ENCODE assay signal across 9 cellular contexts in genomic region chr19:1567116-1567847, GRCh38. TPM values are rescaled to one million over a fixed set of nuclear protein-coding genes. Genes with fewer than 3 reads are reported as not detected.
A peak's percentile ranks its signal among the peaks of the same experiment; 100 is the strongest.
DNase-seq lines count a peak whose midpoint lies in the region; ATAC-seq, FAIRE-seq and TF ChIP-seq lines count a peak whose summit lies in the region.
"Had no signal": no experiment of that assay in that cellular context is flagged by ENCODE, and none has a peak within 500 bp of the region (broad histone marks: within the 10 kb centered on the region; RNA-seq: fewer than 3 reads in every experiment).

No MANE protein-coding gene starts in this region.

- H4K20me1 ChIP-seq in HepG2 (ENCODE audit: insufficient read depth, low read length): 0 out of 2 replicates have a peak, but pooled peaks cover 6% of the 10 kb centered on the region

- ATAC-seq in HG03432 (IDR thresholded peaks at IDR 0.05; ENCODE audit: unreplicated experiment) (peak; percentile 28), HepG2 (peak; percentile 43), upper lobe of right lung (no peak), GM21381 (IDR thresholded peaks at IDR 0.05; ENCODE audit: unreplicated experiment) (no peak), GM21619 (IDR thresholded peaks at IDR 0.05; ENCODE audit: unreplicated experiment) (no peak)

- H3K36me3 ChIP-seq in breast epithelium (no peaks in the 10 kb centered on the region), HepG2 (replicated peaks in 1 of 2; ENCODE audit: control insufficient read depth in 1 of 2, insufficient read depth in 2 of 2, low read length in 2 of 2) (peaks cover 0 to 3% of the 10 kb centered on the region in 2 experiments; a peak in 3 of 5 replicates), upper lobe of right lung (no peaks in the 10 kb centered on the region)

- H3K9me3 ChIP-seq in breast epithelium: no peaks in the 10 kb centered on the region
- no peaks in the 10 kb centered on the region for H3K9me3 ChIP-seq in HepG2 (ENCODE audit: low read length)
- no peaks in the 10 kb centered on the region for H3K9me3 ChIP-seq in upper lobe of right lung

- H3K79me2 ChIP-seq in HepG2 (ENCODE audit: insufficient read depth, low read length): peaks cover 11% of the 10 kb centered on the region

- H3K4me3 ChIP-seq in breast epithelium (peak overlapping the region; percentile 71 to 80 (median 73)), HepG2 (replicated peaks in 1 of 3; ENCODE audit: insufficient read depth in 1 of 3, low read depth in 2 of 3, low read length in 3 of 3) (peak overlapping the region; percentile 72 to 81 (median 75); a peak in 5 of 6 replicates), upper lobe of right lung (peak overlapping the region; percentile 65)

- TF ChIP-seq EP300 in HepG2 (IDR thresholded peaks at IDR 0.05; ENCODE audit: low read depth in 2 of 2, low read length in 2 of 2): no peak
- no peak for TF ChIP-seq EP300 in HepG2 (CRISPR knock-in tag; IDR thresholded peaks at IDR 0.05; ENCODE audit: borderline replicate concordance)

- H2AFZ ChIP-seq in HepG2 (ENCODE audit: low read length): no peak overlapping the region

- intact Hi-C loops in breast epithelium (cut with DNase I; ENCODE audit: low total_unique reads): no loop called here
- intact Hi-C loops in HepG2 (cut with micrococcal nuclease; ENCODE audit: unreplicated experiment): loop anchor here (2.0 kb wide), 1 partner anchor 20 kb away; no protein-coding TSS in a partner anchor
- intact Hi-C loops in upper lobe of right lung (cut with DNase I): no loop called here

- H3K27me3 ChIP-seq in breast epithelium (no peaks in the 10 kb centered on the region), HepG2 (ENCODE audit: control insufficient read depth in 1 of 2, insufficient read depth in 2 of 2, low read length in 2 of 2) (peaks cover 0 to 8% of the 10 kb centered on the region in 2 experiments; a peak in 2 of 5 replicates), upper lobe of right lung (no peaks in the 10 kb centered on the region)

- in situ Hi-C loops in HepG2 (cut with HindIII; ENCODE audit: extremely low pct_ligation_motif_present, low pct_unique_long_range_greater_than_20kb): no loop called here

- H3K27ac ChIP-seq in 22Rv1: peak overlapping the region; percentile 71
- H3K27ac ChIP-seq in breast epithelium: peak overlapping the region; percentile 89 to 92
- H3K27ac ChIP-seq in HepG2 (ENCODE audit: extremely low read length, insufficient read depth, low read length): no peak overlapping the region
- peak overlapping the region; percentile 78 for H3K27ac ChIP-seq in upper lobe of right lung

- DNase-seq in breast epithelium (ENCODE audit: low spot score in 2 of 2): peak in 1 of 2 donors; percentile 31
- no peak for DNase-seq in HepG2 (ENCODE audit: low spot score)
- peak; percentile 74 for DNase-seq in upper lobe of right lung
- DNase-seq in ureter (ENCODE audit: low spot score): no peak

- peak overlapping the region; percentile 74 for H3K9ac ChIP-seq in HepG2 (ENCODE audit: insufficient read depth, low read depth, low read length)

- WGBS in HepG2 (ENCODE audit: low lambda C conversion rate): 2% methylated on average over 10 of the region's 108 CpGs

- POLR2A ChIA-PET in HepG2 (lab: Yijun Ruan, JAX): no interaction called here

- H3K4me2 ChIP-seq in HepG2 (ENCODE audit: low read depth, low read length): peak overlapping the region; percentile 76

- FAIRE-seq in HepG2 (lab: Jason Lieb, UNC): no peak
- FAIRE-seq: colon had no signal

- TF ChIP-seq RAD21 in HepG2 (CRISPR knock-in tag; IDR thresholded peaks at IDR 0.05): no peak

- CTCF ChIA-PET in HepG2 (lab: Yijun Ruan, JAX; ENCODE audit: low intra/inter-chr PET ratio, low total read pairs): no interaction called here

- TF ChIP-seq POLR2A in breast epithelium (IDR thresholded peaks at IDR 0.05) (no peak), HepG2 (IDR thresholded peaks at IDR 0.05; ENCODE audit: insufficient read depth in 1 of 2, low read depth in 2 of 2, low read length in 2 of 2) (no peak)

- BruUV-seq in HepG2 (replicated peaks; lab: Mats Ljungman, UMichigan): TSS peak; percentile 50

- TF ChIP-seq CTCF in 22Rv1 (IDR thresholded peaks at IDR 0.05): no peak
- no peak for TF ChIP-seq CTCF in breast epithelium (IDR thresholded peaks at IDR 0.05)
- no peak for TF ChIP-seq CTCF in HepG2 (CRISPR knock-in tag; IDR thresholded peaks at IDR 0.05)
- TF ChIP-seq CTCF in upper lobe of right lung (IDR thresholded peaks at IDR 0.05): no peak

- H3K4me1 ChIP-seq in breast epithelium: peaks cover 0 to 6% of the 10 kb centered on the region in 2 donors
- peaks cover 13% of the 10 kb centered on the region for H3K4me1 ChIP-seq in HepG2 (ENCODE audit: insufficient read depth, low read length)
- peaks cover 4% of the 10 kb centered on the region for H3K4me1 ChIP-seq in upper lobe of right lung

RNA-seq across cellular contexts. Expression of gene MEX3D, which starts 0.8 kb away (rescaled TPM):
- 10 to 100 TPM; 12.5 to 14.3 (median 12.6) TPM for total RNA-seq in breast epithelium
- 10.2 and 17.1 TPM in 2 replicates for total RNA-seq in HepG2 (2016; rRNA removed; fragmentation: Illumina TruSeq; extraction: Trizol)
- total RNA-seq in HepG2 (2016; cell fraction: cytosol; rRNA removed; fragmentation: Illumina TruSeq; extraction: Trizol; ENCODE audit: low read depth): 10.6 and 10.7 TPM in 2 replicates
- 10.3 and 17.0 TPM in 2 replicates for total RNA-seq in HepG2 (2016; cell fraction: insoluble cytoplasmic fraction; rRNA removed; fragmentation: Illumina TruSeq; extraction: Trizol)
- 27.7 and 29.2 TPM in 2 replicates for total RNA-seq in HepG2 (2016; cell fraction: membrane; rRNA removed; fragmentation: Illumina TruSeq; extraction: Trizol)
- total RNA-seq in HepG2 (2016; cell fraction: nucleus; rRNA removed; fragmentation: Illumina TruSeq; extraction: Trizol): 4.7 and 6.4 TPM in 2 replicates
- polyA plus RNA-seq in HepG2 (2011; rRNA removed): 3.6 and 5.8 TPM in 2 replicates
- polyA plus RNA-seq in HepG2 (2011; cell fraction: cytosol; rRNA removed): 5.0 and 10.1 TPM in 2 replicates
- 6.6 and 7.0 TPM in 2 replicates for polyA plus RNA-seq in HepG2 (2011; cell fraction: nucleus; rRNA removed)
- 5.7 and 7.1 TPM in 2 replicates for polyA plus RNA-seq in HepG2 (2012)
- 9.6 and 10.4 TPM in 2 replicates for polyA plus RNA-seq in HepG2 (2016; cell fraction: cytosol; fragmentation: Illumina TruSeq; extraction: Trizol; ENCODE audit: low read depth)
- 15.4 and 15.7 TPM in 2 replicates for polyA plus RNA-seq in HepG2 (2016; cell fraction: insoluble cytoplasmic fraction; fragmentation: Illumina TruSeq; extraction: Trizol; ENCODE audit: low read depth)
- polyA plus RNA-seq in HepG2 (2016; cell fraction: membrane; fragmentation: Illumina TruSeq; extraction: Trizol; ENCODE audit: low read depth): 19.9 and 23.7 TPM in 2 replicates
- 10.8 and 12.5 TPM in 2 replicates for polyA plus RNA-seq in HepG2 (2016; cell fraction: nucleus; fragmentation: Illumina TruSeq; extraction: Trizol; ENCODE audit: insufficient read depth, low read depth)
- polyA minus RNA-seq in HepG2 (2011; rRNA and poly(A)+ RNA removed; ENCODE audit: low replicate concordance): 6.0 and 19.1 TPM in 2 replicates
- polyA minus RNA-seq in HepG2 (2011; cell fraction: cytosol; rRNA and poly(A)+ RNA removed): 19.3 and 20.6 TPM in 2 replicates
- 3.0 TPM in 2 replicates for polyA minus RNA-seq in HepG2 (2011; cell fraction: nucleus; rRNA and poly(A)+ RNA removed)
- total RNA-seq in upper lobe of right lung: 25.3 TPM
- 21.7 TPM for total RNA-seq in ureter

RNA-seq across cellular contexts. Expression of gene MBD3, which starts 25.4 kb away (rescaled TPM):
- total RNA-seq in breast epithelium (10 to 100 TPM; 51.8 to 71.3 (median 70.8) TPM), HepG2 (2016; rRNA removed; fragmentation: Illumina TruSeq; extraction: Trizol) (58.9 and 76.9 TPM in 2 replicates), upper lobe of right lung (78.7 TPM), ureter (60.7 TPM)
- 18.4 and 19.5 TPM in 2 replicates for total RNA-seq in HepG2 (2016; cell fraction: cytosol; rRNA removed; fragmentation: Illumina TruSeq; extraction: Trizol; ENCODE audit: low read depth)
- total RNA-seq in HepG2 (2016; cell fraction: insoluble cytoplasmic fraction; rRNA removed; fragmentation: Illumina TruSeq; extraction: Trizol): 59.4 and 81.3 TPM in 2 replicates
- total RNA-seq in HepG2 (2016; cell fraction: membrane; rRNA removed; fragmentation: Illumina TruSeq; extraction: Trizol): 58.1 and 59.8 TPM in 2 replicates
- 37.4 and 41.1 TPM in 2 replicates for total RNA-seq in HepG2 (2016; cell fraction: nucleus; rRNA removed; fragmentation: Illumina TruSeq; extraction: Trizol)
- 21.2 and 32.4 TPM in 2 replicates for polyA plus RNA-seq in HepG2 (2011; rRNA removed)
- polyA plus RNA-seq in HepG2 (2011; cell fraction: cytosol; rRNA removed): 25.5 and 43.1 TPM in 2 replicates
- polyA plus RNA-seq in HepG2 (2011; cell fraction: nucleus; rRNA removed): 88.4 and 96.9 TPM in 2 replicates
- 21.4 and 34.5 TPM in 2 replicates for polyA plus RNA-seq in HepG2 (2012)
- 19.9 and 20.7 TPM in 2 replicates for polyA plus RNA-seq in HepG2 (2016; cell fraction: cytosol; fragmentation: Illumina TruSeq; extraction: Trizol; ENCODE audit: low read depth)
- 57.2 and 62.2 TPM in 2 replicates for polyA plus RNA-seq in HepG2 (2016; cell fraction: insoluble cytoplasmic fraction; fragmentation: Illumina TruSeq; extraction: Trizol; ENCODE audit: low read depth)
- 39.6 and 43.3 TPM in 2 replicates for polyA plus RNA-seq in HepG2 (2016; cell fraction: membrane; fragmentation: Illumina TruSeq; extraction: Trizol; ENCODE audit: low read depth)
- polyA plus RNA-seq in HepG2 (2016; cell fraction: nucleus; fragmentation: Illumina TruSeq; extraction: Trizol; ENCODE audit: insufficient read depth, low read depth): 100 and 109 TPM in 2 replicates
- polyA minus RNA-seq in HepG2 (2011; rRNA and poly(A)+ RNA removed; ENCODE audit: low replicate concordance): 65.5 and 79.2 TPM in 2 replicates
- 29.4 and 32.5 TPM in 2 replicates for polyA minus RNA-seq in HepG2 (2011; cell fraction: cytosol; rRNA and poly(A)+ RNA removed)
- polyA minus RNA-seq in HepG2 (2011; cell fraction: nucleus; rRNA and poly(A)+ RNA removed): 20.1 and 22.0 TPM in 2 replicates

RNA-seq across cellular contexts. Expression of gene UQCR11, which starts 38.0 kb away (rescaled TPM):
- total RNA-seq in breast epithelium (100 to 1,000 TPM in 1 of 3 donors, 10 to 100 TPM in 2; 59.6 to 117 (median 63.4) TPM), HepG2 (2016; rRNA removed; fragmentation: Illumina TruSeq; extraction: Trizol) (214 and 216 TPM in 2 replicates), upper lobe of right lung (167 TPM), ureter (197 TPM)
- total RNA-seq in HepG2 (2016; cell fraction: cytosol; rRNA removed; fragmentation: Illumina TruSeq; extraction: Trizol; ENCODE audit: low read depth): 181 and 320 TPM in 2 replicates
- 205 and 210 TPM in 2 replicates for total RNA-seq in HepG2 (2016; cell fraction: insoluble cytoplasmic fraction; rRNA removed; fragmentation: Illumina TruSeq; extraction: Trizol)
- 252 and 309 TPM in 2 replicates for total RNA-seq in HepG2 (2016; cell fraction: membrane; rRNA removed; fragmentation: Illumina TruSeq; extraction: Trizol)
- 63.8 and 65.4 TPM in 2 replicates for total RNA-seq in HepG2 (2016; cell fraction: nucleus; rRNA removed; fragmentation: Illumina TruSeq; extraction: Trizol)
- polyA plus RNA-seq in HepG2 (2011; rRNA removed): 111 and 125 TPM in 2 replicates
- polyA plus RNA-seq in HepG2 (2011; cell fraction: cytosol; rRNA removed): 81.4 and 152 TPM in 2 replicates
- polyA plus RNA-seq in HepG2 (2011; cell fraction: nucleus; rRNA removed): 46.6 and 47.9 TPM in 2 replicates
- polyA plus RNA-seq in HepG2 (2012): 92.9 and 123 TPM in 2 replicates
- 249 and 487 TPM in 2 replicates for polyA plus RNA-seq in HepG2 (2016; cell fraction: cytosol; fragmentation: Illumina TruSeq; extraction: Trizol; ENCODE audit: low read depth)
- polyA plus RNA-seq in HepG2 (2016; cell fraction: insoluble cytoplasmic fraction; fragmentation: Illumina TruSeq; extraction: Trizol; ENCODE audit: low read depth): 158 and 171 TPM in 2 replicates
- polyA plus RNA-seq in HepG2 (2016; cell fraction: membrane; fragmentation: Illumina TruSeq; extraction: Trizol; ENCODE audit: low read depth): 210 and 295 TPM in 2 replicates
- 98.1 and 120 TPM in 2 replicates for polyA plus RNA-seq in HepG2 (2016; cell fraction: nucleus; fragmentation: Illumina TruSeq; extraction: Trizol; ENCODE audit: insufficient read depth, low read depth)
- 32.9 and 62.2 TPM in 2 replicates for polyA minus RNA-seq in HepG2 (2011; rRNA and poly(A)+ RNA removed; ENCODE audit: low replicate concordance)
- 12.7 and 18.7 TPM in 2 replicates for polyA minus RNA-seq in HepG2 (2011; cell fraction: cytosol; rRNA and poly(A)+ RNA removed)
- polyA minus RNA-seq in HepG2 (2011; cell fraction: nucleus; rRNA and poly(A)+ RNA removed): 15.9 and 18.2 TPM in 2 replicates

RNA-seq across cellular contexts. Expression of gene PLK5, which starts 43.4 kb away (rescaled TPM):
- under 1 TPM in 2 of 3 donors, not detected in 1; 0.44 to 0.98 TPM for total RNA-seq in breast epithelium
- total RNA-seq in HepG2 (2016; rRNA removed; fragmentation: Illumina TruSeq; extraction: Trizol): not detected in 2 replicates
- not detected in 2 replicates for total RNA-seq in HepG2 (2016; cell fraction: cytosol; rRNA removed; fragmentation: Illumina TruSeq; extraction: Trizol; ENCODE audit: low read depth)
- total RNA-seq in HepG2 (2016; cell fraction: insoluble cytoplasmic fraction; rRNA removed; fragmentation: Illumina TruSeq; extraction: Trizol): not detected in 2 replicates
- total RNA-seq in HepG2 (2016; cell fraction: membrane; rRNA removed; fragmentation: Illumina TruSeq; extraction: Trizol): not detected in 2 replicates
- not detected in 2 replicates for total RNA-seq in HepG2 (2016; cell fraction: nucleus; rRNA removed; fragmentation: Illumina TruSeq; extraction: Trizol)
- not detected in 2 replicates for polyA plus RNA-seq in HepG2 (2011; rRNA removed)
- polyA plus RNA-seq in HepG2 (2011; cell fraction: cytosol; rRNA removed): not detected in 2 replicates
- polyA plus RNA-seq in HepG2 (2011; cell fraction: nucleus; rRNA removed): not detected in 2 replicates
- not detected in 2 replicates for polyA plus RNA-seq in HepG2 (2012)
- not detected in 2 replicates for polyA plus RNA-seq in HepG2 (2016; cell fraction: cytosol; fragmentation: Illumina TruSeq; extraction: Trizol; ENCODE audit: low read depth)
- not detected in 2 replicates for polyA plus RNA-seq in HepG2 (2016; cell fraction: insoluble cytoplasmic fraction; fragmentation: Illumina TruSeq; extraction: Trizol; ENCODE audit: low read depth)
- polyA plus RNA-seq in HepG2 (2016; cell fraction: membrane; fragmentation: Illumina TruSeq; extraction: Trizol; ENCODE audit: low read depth): not detected in 2 replicates
- 0.21 TPM in 1 of 2 replicates, not detected in the other for polyA plus RNA-seq in HepG2 (2016; cell fraction: nucleus; fragmentation: Illumina TruSeq; extraction: Trizol; ENCODE audit: insufficient read depth, low read depth)
- polyA minus RNA-seq in HepG2 (2011; rRNA and poly(A)+ RNA removed; ENCODE audit: low replicate concordance): not detected in 2 replicates
- polyA minus RNA-seq in HepG2 (2011; cell fraction: cytosol; rRNA and poly(A)+ RNA removed): not detected in 2 replicates
- polyA minus RNA-seq in HepG2 (2011; cell fraction: nucleus; rRNA and poly(A)+ RNA removed): not detected in 2 replicates
- not detected for total RNA-seq in upper lobe of right lung
- total RNA-seq in ureter: not detected

RNA-seq across cellular contexts. Expression of gene ADAMTSL5, which starts 54.5 kb away (rescaled TPM):
- total RNA-seq in breast epithelium (1 to 10 TPM; 1.3 to 3.5 (median 2.1) TPM), HepG2 (2016; rRNA removed; fragmentation: Illumina TruSeq; extraction: Trizol) (0.24 and 0.60 TPM in 2 replicates), upper lobe of right lung (4.8 TPM), ureter (12.5 TPM)
- total RNA-seq in HepG2 (2016; cell fraction: cytosol; rRNA removed; fragmentation: Illumina TruSeq; extraction: Trizol; ENCODE audit: low read depth): 0.35 and 0.81 TPM in 2 replicates
- 0.25 and 0.41 TPM in 2 replicates for total RNA-seq in HepG2 (2016; cell fraction: insoluble cytoplasmic fraction; rRNA removed; fragmentation: Illumina TruSeq; extraction: Trizol)
- 0.17 and 0.56 TPM in 2 replicates for total RNA-seq in HepG2 (2016; cell fraction: membrane; rRNA removed; fragmentation: Illumina TruSeq; extraction: Trizol)
- 0.41 and 0.78 TPM in 2 replicates for total RNA-seq in HepG2 (2016; cell fraction: nucleus; rRNA removed; fragmentation: Illumina TruSeq; extraction: Trizol)
- polyA plus RNA-seq in HepG2 (2011; rRNA removed): 2.7 and 3.8 TPM in 2 replicates
- 1.9 and 2.1 TPM in 2 replicates for polyA plus RNA-seq in HepG2 (2011; cell fraction: cytosol; rRNA removed)
- polyA plus RNA-seq in HepG2 (2011; cell fraction: nucleus; rRNA removed): 13.4 and 15.1 TPM in 2 replicates
- 0.63 and 1.1 TPM in 2 replicates for polyA plus RNA-seq in HepG2 (2012)
- 0.43 and 0.55 TPM in 2 replicates for polyA plus RNA-seq in HepG2 (2016; cell fraction: cytosol; fragmentation: Illumina TruSeq; extraction: Trizol; ENCODE audit: low read depth)
- polyA plus RNA-seq in HepG2 (2016; cell fraction: insoluble cytoplasmic fraction; fragmentation: Illumina TruSeq; extraction: Trizol; ENCODE audit: low read depth): 0.76 and 0.82 TPM in 2 replicates
- polyA plus RNA-seq in HepG2 (2016; cell fraction: membrane; fragmentation: Illumina TruSeq; extraction: Trizol; ENCODE audit: low read depth): 0.43 and 0.80 TPM in 2 replicates
- polyA plus RNA-seq in HepG2 (2016; cell fraction: nucleus; fragmentation: Illumina TruSeq; extraction: Trizol; ENCODE audit: insufficient read depth, low read depth): 2.4 and 2.9 TPM in 2 replicates
- polyA minus RNA-seq in HepG2 (2011; rRNA and poly(A)+ RNA removed; ENCODE audit: low replicate concordance): 1.8 and 6.0 TPM in 2 replicates
- 0.79 and 1.8 TPM in 2 replicates for polyA minus RNA-seq in HepG2 (2011; cell fraction: cytosol; rRNA and poly(A)+ RNA removed)
- 1.2 and 1.7 TPM in 2 replicates for polyA minus RNA-seq in HepG2 (2011; cell fraction: nucleus; rRNA and poly(A)+ RNA removed)

Comparison
In these comparisons a context has a peak if more than half of its experiments do, and no peak if none do; other contexts are left out.
1. ATAC-seq: peak in HG03432 (single experiment) and HepG2 (single experiment); none in upper lobe of right lung (single experiment), GM21381 (single experiment) and GM21619 (single experiment).
2. Peak in every context shown above with its lines, with median percentiles within 50 percentile points of each other: H3K4me3 ChIP-seq.